10 cellular contexts compared by ENCODE assay signal in genomic region chr6:1515781-1516180, GRCh38.
"Had no signal": no experiment of that assay in that cellular context is flagged by ENCODE, and none has a peak within 500 bp of the region (broad histone marks: within the 10 kb centered on the region; RNA-seq: fewer than 3 reads in every experiment).

No MANE protein-coding gene starts in this region.

- ATAC-seq: GM23338, HCT116 had no signal

- H3K27ac ChIP-seq: GM23248 had no signal

- H3K4me1 ChIP-seq: HAP-1 had no signal

- H3K4me3 ChIP-seq: GM23248, GM23338, HAP-1 had no signal

- H3K9me3 ChIP-seq: HAP-1 had no signal

- H2AFZ ChIP-seq: GM23248, GM23338 had no signal

- H3K9ac ChIP-seq: GM23248 had no signal

- H3K4me2 ChIP-seq: GM23338 had no signal

- DNase-seq: GM23248, GOT3, H9, HCEC 1CT, HFFc6 had no signal

- H3K36me3 ChIP-seq: HAP-1 had no signal

- FAIRE-seq: H1, H54 had no signal
